Comparison of ENCODE assay signal across 3 cellular contexts in genomic region chr15:58958811-58959210, GRCh38.
"Had no signal": no experiment of that assay in that cellular context is flagged by ENCODE, and none has a peak within 500 bp of the region (broad histone marks: within the 10 kb centered on the region; RNA-seq: fewer than 3 reads in every experiment).

No MANE protein-coding gene starts in this region.

- DNase-seq: GDM1, GF-D8 had no signal

- H3K4me3 ChIP-seq: GM12878 had no signal
